Comparison of ENCODE assay signal across 19 cellular contexts in genomic region chr9:108854094-108854493, GRCh38. TPM values are rescaled to one million over a fixed set of nuclear protein-coding genes. Genes with fewer than 3 reads are reported as not detected.
"Had no signal": no experiment of that assay in that cellular context is flagged by ENCODE, and none has a peak within 500 bp of the region (broad histone marks: within the 10 kb centered on the region; RNA-seq: fewer than 3 reads in every experiment).

No MANE protein-coding gene starts in this region.

- H3K4me3 Mint-ChIP-seq: activated CD4-positive, alpha-beta T cell treated with anti-CD3 and anti-CD28 coated beads for 36 hours; activated naive CD4-positive, alpha-beta T cell treated with anti-CD3 and anti-CD28 coated beads, Interleukin-2, amount 50 U/mL, for 24 hours; mesothelial cell of epicardium; nephron; stimulated activated memory B cell treated with anti-CD40 and anti-IgM and Interleukin-4, amounts not matched to agents 10 μg/mL and 1 μg/mL and 100 μg/mL, for 72 hours had no signal

- H3K9me3 Mint-ChIP-seq: activated naive CD4-positive, alpha-beta T cell treated with anti-CD3 and anti-CD28 coated beads, Interleukin-2, amount 50 U/mL, for 24 hours; mesothelial cell of epicardium; nephron; stimulated activated memory B cell treated with anti-CD40 and anti-IgM and Interleukin-4, amounts not matched to agents 10 μg/mL and 1 μg/mL and 100 μg/mL, for 72 hours had no signal

- H3K27me3 ChIP-seq: ascending aorta, spleen, upper lobe of right lung had no signal

- H3K4me1 Mint-ChIP-seq: activated CD4-positive, alpha-beta T cell treated with anti-CD3 and anti-CD28 coated beads for 36 hours; activated naive CD4-positive, alpha-beta T cell treated with anti-CD3 and anti-CD28 coated beads, Interleukin-2, amount 50 U/mL, for 24 hours; mesothelial cell of epicardium; nephron; stimulated activated memory B cell treated with anti-CD40 and anti-IgM and Interleukin-4, amounts not matched to agents 10 μg/mL and 1 μg/mL and 100 μg/mL, for 72 hours had no signal

- DNase-seq: activated CD4-positive, alpha-beta T cell treated with anti-CD3 and anti-CD28 coated beads for 36 hours; activated CD4-positive, alpha-beta T cell treated with anti-CD3 and anti-CD28 coated beads, Interleukin-2, amount 50 U/mL, for 48 hours; activated gamma-delta T cell; cortex of kidney; hippocampal formation; spleen; stimulated activated CD4-positive, alpha-beta T cell treated with anti-CD3 and anti-CD28 coated beads, Interleukin-4, amount 100 ng/mL, for 4 hours; upper lobe of right lung had no signal

- H3K27me3 Mint-ChIP-seq: activated naive CD4-positive, alpha-beta T cell treated with anti-CD3 and anti-CD28 coated beads, Interleukin-2, amount 50 U/mL, for 24 hours; stimulated activated memory B cell treated with anti-CD40 and anti-IgM and Interleukin-4, amounts not matched to agents 10 μg/mL and 1 μg/mL and 100 μg/mL, for 72 hours had no signal

- H3K36me3 Mint-ChIP-seq: activated naive CD4-positive, alpha-beta T cell treated with anti-CD3 and anti-CD28 coated beads, Interleukin-2, amount 50 U/mL, for 24 hours; mesothelial cell of epicardium; stimulated activated memory B cell treated with anti-CD40 and anti-IgM and Interleukin-4, amounts not matched to agents 10 μg/mL and 1 μg/mL and 100 μg/mL, for 72 hours had no signal

- H3K9me3 ChIP-seq: ascending aorta, spleen, thoracic aorta, upper lobe of right lung had no signal

- H3K36me3 ChIP-seq: ascending aorta, spleen, thoracic aorta, upper lobe of right lung had no signal

- H3K4me3 ChIP-seq: ascending aorta, lung, spleen, thoracic aorta, upper lobe of right lung had no signal

- H3K27ac Mint-ChIP-seq: activated CD4-positive, alpha-beta T cell treated with anti-CD3 and anti-CD28 coated beads for 36 hours; activated naive CD4-positive, alpha-beta T cell treated with anti-CD3 and anti-CD28 coated beads, Interleukin-2, amount 50 U/mL, for 24 hours; mesothelial cell of epicardium; nephron; stimulated activated memory B cell treated with anti-CD40 and anti-IgM and Interleukin-4, amounts not matched to agents 10 μg/mL and 1 μg/mL and 100 μg/mL, for 72 hours had no signal

- ATAC-seq: activated CD4-positive, alpha-beta T cell treated with anti-CD3 and anti-CD28 coated beads for 36 hours; esophagus mucosa; stimulated activated memory B cell treated with anti-CD40 and anti-IgM and Interleukin-4, amounts not matched to agents 10 μg/mL and 1 μg/mL and 100 μg/mL, for 72 hours; upper lobe of right lung had no signal

- H3K27ac ChIP-seq: ascending aorta, spleen, thoracic aorta, upper lobe of right lung had no signal

- H3K4me1 ChIP-seq: ascending aorta, spleen, upper lobe of right lung had no signal

RNA-seq across cellular contexts. Expression of gene ACTL7B, which starts 1.7 kb away (rescaled TPM):
- total RNA-seq: activated CD4-positive, alpha-beta T cell treated with anti-CD3 and anti-CD28 coated beads for 36 hours; ascending aorta; esophagus mucosa; glomerular endothelial cell; lung; mesothelial cell of epicardium; spleen; thoracic aorta; upper lobe of right lung had no signal
- polyA plus RNA-seq: adipose tissue, keratinocyte, lung had no signal

RNA-seq across cellular contexts. Expression of gene ACTL7A, which starts 8.0 kb away (rescaled TPM):
- total RNA-seq: activated CD4-positive, alpha-beta T cell treated with anti-CD3 and anti-CD28 coated beads for 36 hours; ascending aorta; esophagus mucosa; glomerular endothelial cell; lung; mesothelial cell of epicardium; spleen; thoracic aorta; upper lobe of right lung had no signal
- polyA plus RNA-seq: adipose tissue, keratinocyte, lung, spleen had no signal
